12 cellular contexts compared by ENCODE assay signal in genomic region chr10:103850572-103850895, GRCh38. TPM values are rescaled to one million over a fixed set of nuclear protein-coding genes. Genes with fewer than 3 reads are reported as not detected.
DNase-seq lines count a peak whose midpoint lies in the region; ATAC-seq and TF ChIP-seq lines count a peak whose summit lies in the region.
"Had no signal": no experiment of that assay in that cellular context is flagged by ENCODE, and none has a peak within 500 bp of the region (broad histone marks: within the 10 kb centered on the region; RNA-seq: fewer than 3 reads in every experiment).

No MANE protein-coding gene starts in this region.

- peak overlapping the region; percentile 76 for H3K4me2 ChIP-seq in osteoblast (ENCODE audit: insufficient read depth, low read length)

- H3K36me3 ChIP-seq in osteoblast (ENCODE audit: insufficient read depth, low read length), result no peaks in the 10 kb centered on the region

- no peak for ATAC-seq in HG03378 (IDR thresholded peaks at IDR 0.05; ENCODE audit: unreplicated experiment)
- ATAC-seq: stimulated activated naive B cell treated with anti-CD40 and anti-IgM and Interleukin-4, amounts not matched to agents 10 μg/mL and 1 μg/mL and 100 μg/mL, for 72 hours had no signal

- H3K4me3 ChIP-seq in fibroblast of the aortic adventitia (ENCODE audit: low read depth, low read length), result peak overlapping the region; percentile 42
- H3K4me3 ChIP-seq in osteoblast (ENCODE audit: insufficient read depth, low read length), result peak overlapping the region; percentile 49

- H3K27me3 ChIP-seq in osteoblast (ENCODE audit: insufficient read depth, low read length), result no peaks in the 10 kb centered on the region

- H4K20me1 ChIP-seq in osteoblast (ENCODE audit: insufficient read depth, low read length), result no peaks in the 10 kb centered on the region

- peaks cover 37% of the 10 kb centered on the region for H3K79me2 ChIP-seq in osteoblast (ENCODE audit: insufficient read depth, low read length)

- H3K9me3 ChIP-seq in osteoblast (ENCODE audit: low read depth, low read length), result no peaks in the 10 kb centered on the region

- peaks cover 54% of the 10 kb centered on the region for H3K4me1 ChIP-seq in osteoblast (ENCODE audit: insufficient read depth, low read length)

- POLR2A ChIA-PET in GM10248 (lab: Yijun Ruan, JAX), result no interaction called here

- TF ChIP-seq CTCF in fibroblast of the aortic adventitia (IDR thresholded peaks at IDR 0.05; ENCODE audit: insufficient read depth, low read length) (no peak), osteoblast (IDR thresholded peaks at IDR 0.05; ENCODE audit: extremely low read depth, low read depth, low read length) (no peak), GM10248 (IDR thresholded peaks at IDR 0.05; ENCODE audit: control extremely low read depth, extremely low read depth, low read depth, missing control alignments) (no peak)

- CTCF ChIA-PET in GM10248 (lab: Yijun Ruan, JAX), result no interaction called here

- peak overlapping the region; percentile 98 for H3K27ac ChIP-seq in osteoblast (ENCODE audit: low read depth, low read length)

- H2AFZ ChIP-seq in osteoblast (ENCODE audit: low read length), result no peak overlapping the region

- DNase-seq in SKM-1 treated with dmso at 0.1 percent for 144 hours (lab: John Stamatoyannopoulos, UW; ENCODE audit: unreplicated experiment), result peak; percentile 10
- no peak for DNase-seq in SKM-1 (lab: John Stamatoyannopoulos, UW; ENCODE audit: unreplicated experiment)
- peak; percentile 65 for DNase-seq in fibroblast of the aortic adventitia (ENCODE audit: low read depth)
- no peak for DNase-seq in osteoblast (ENCODE audit: insufficient read length, low spot score, missing footprints)
- DNase-seq in hippocampal formation (lab: John Stamatoyannopoulos, UW), result no peak
- DNase-seq in GM10248 (ENCODE audit: extremely low spot score), result no peak
- DNase-seq in NCI-H446 treated with DMSO at 0.1 percent for 48 hours (lab: John Stamatoyannopoulos, UW), result no peak
- DNase-seq: DND-41; effector memory CD4-positive, alpha-beta T cell; stimulated activated CD4-positive, alpha-beta T cell treated with anti-CD3 and anti-CD28 coated beads, Interleukin-2, amount 100 ng/mL, for 24 hours; stimulated activated naive B cell treated with anti-CD40 and anti-IgM and Interleukin-4, amounts not matched to agents 10 μg/mL and 1 μg/mL and 100 μg/mL, for 72 hours had no signal

RNA-seq across cellular contexts. Expression of gene SH3PXD2A, which starts 4.8 kb away (rescaled TPM):
- total RNA-seq in fibroblast of the aortic adventitia (ENCODE audit: low replicate concordance) (15.8 and 20.4 TPM in 2 replicates), osteoblast (27.7 and 29.0 TPM in 2 replicates)

Comparison
In these comparisons a context has a peak if more than half of its experiments do, and no peak if none do; other contexts are left out.
1. DNase-seq: peak in SKM-1 treated with dmso at 0.1 percent for 144 hours (single experiment) and fibroblast of the aortic adventitia (single experiment); none in SKM-1 (single experiment), osteoblast (single experiment), hippocampal formation (0 of 2), GM10248 (single experiment) and NCI-H446 treated with DMSO at 0.1 percent for 48 hours (single experiment).